Comparison of ENCODE assay signal across 23 cellular contexts in genomic region chr2:47239119-47239969, GRCh38.
DNase-seq lines count a peak whose midpoint lies in the region; ATAC-seq, FAIRE-seq and TF ChIP-seq lines count a peak whose summit lies in the region.
"Had no signal": no experiment of that assay in that cellular context is flagged by ENCODE, and none has a peak within 500 bp of the region (broad histone marks: within the 10 kb centered on the region; RNA-seq: fewer than 3 reads in every experiment).

No MANE protein-coding gene starts in this region.

- H3K27me3 ChIP-seq in H9 (ENCODE audit: insufficient read depth, low read length) (no peaks in the 10 kb centered on the region), astrocyte (ENCODE audit: insufficient read depth, low read length) (no peaks in the 10 kb centered on the region), mesenchymal stem cell (ENCODE audit: control insufficient read depth in 1 of 2, insufficient read depth in 1 of 2, low read length in 2 of 2) (peaks cover 0 to 4% of the 10 kb centered on the region in 2 experiments), lower lobe of right lung (ENCODE audit: low read depth) (no peaks in the 10 kb centered on the region)
- H3K27me3 ChIP-seq: tibial artery had no signal

- H3K79me1 ChIP-seq in H9 (ENCODE audit: insufficient read depth, low read depth, low read length, poor library complexity, severe bottlenecking) (no peaks in the 10 kb centered on the region), mesenchymal stem cell (replicated peaks; ENCODE audit: low read length, poor library complexity, severe bottlenecking) (peaks cover 1% of the 10 kb centered on the region)

- no peaks in the 10 kb centered on the region for H3K23me2 ChIP-seq in H9 (ENCODE audit: insufficient read length, low read depth, low read length, poor library complexity, severe bottlenecking)

- H3K56ac ChIP-seq in H9 (ENCODE audit: insufficient read length, low read depth, low read length): no peak overlapping the region

- H2BK5ac ChIP-seq in H9 (ENCODE audit: insufficient read length, low read length): no peak overlapping the region
- H2BK5ac ChIP-seq in mesenchymal stem cell (ENCODE audit: low read depth, low read length, poor library complexity, severe bottlenecking): no peak overlapping the region

- H3K9ac ChIP-seq in H9 (ENCODE audit: extremely low read depth, insufficient read length, low read length) (no peak overlapping the region), astrocyte (ENCODE audit: low read length) (no peak overlapping the region), mesenchymal stem cell (ENCODE audit: low read length) (no peak overlapping the region)

- H3K4ac ChIP-seq in H9 (ENCODE audit: low read depth, low read length) (no peak overlapping the region), mesenchymal stem cell (ENCODE audit: low read depth in 1 of 2, low read length in 2 of 2) (peak overlapping the region in 1 of 2 experiments; percentile 57)

- no peak for FAIRE-seq in astrocyte (lab: Jason Lieb, UNC)
- FAIRE-seq: bronchial epithelial cell had no signal

- no peak overlapping the region for H2AFZ ChIP-seq in H9 (ENCODE audit: low read length)
- H2AFZ ChIP-seq in astrocyte (ENCODE audit: low read depth, low read length): no peak overlapping the region
- no peak overlapping the region for H2AFZ ChIP-seq in mesenchymal stem cell (ENCODE audit: low read depth, low read length)

- no peak overlapping the region for H4K5ac ChIP-seq in H9 (ENCODE audit: insufficient read length, low read depth, low read length)

- peak overlapping the region; percentile 13 for H3K18ac ChIP-seq in H9 (ENCODE audit: insufficient read length, low read depth, low read length)
- H3K18ac ChIP-seq in mesenchymal stem cell (ENCODE audit: low read depth in 1 of 2, low read length in 2 of 2): peak overlapping the region in 1 of 2 experiments; percentile 69

- H2AK5ac ChIP-seq in H9 (ENCODE audit: insufficient read length, low read length) (no peak overlapping the region), mesenchymal stem cell (ENCODE audit: low read length, severe bottlenecking) (peak overlapping the region; percentile 69)

- H3K4me3 Mint-ChIP-seq in H9 (peak overlapping the region in 1 of 2 experiments; percentile 60; a peak in 3 of 5 replicates), astrocyte (ENCODE audit: unreplicated experiment) (peak overlapping the region; percentile 50)
- H3K4me3 Mint-ChIP-seq: dendritic cell treated with granulocyte-macrophage colony-stimulating factor and Interleukin-4, amounts not matched to agents 40 ng/mL and 50 ng/mL, for 4 days; naive thymus-derived CD8-positive, alpha-beta T cell had no signal

- H3K79me2 ChIP-seq in H9 (ENCODE audit: insufficient read depth, low read length) (no peaks in the 10 kb centered on the region), astrocyte (ENCODE audit: insufficient read depth, low read length) (no peaks in the 10 kb centered on the region)

- H2BK12ac ChIP-seq in H9 (ENCODE audit: insufficient read length, low read depth, low read length): no peak overlapping the region
- H2BK12ac ChIP-seq in mesenchymal stem cell (ENCODE audit: low read length in 2 of 2): no peak overlapping the region

- H3K36me3 Mint-ChIP-seq in H9 (ENCODE audit: insufficient read depth in 1 of 3, low read depth in 3 of 3) (no peaks in the 10 kb centered on the region; a peak in 1 of 7 replicates), astrocyte (ENCODE audit: low read depth, unreplicated experiment) (no peaks in the 10 kb centered on the region)
- H3K36me3 Mint-ChIP-seq: naive thymus-derived CD8-positive, alpha-beta T cell had no signal

- H4K8ac ChIP-seq in H9 (replicated peaks; ENCODE audit: insufficient read length, low read depth, low read length): no peak overlapping the region
- H4K8ac ChIP-seq in mesenchymal stem cell (ENCODE audit: low read length): no peak overlapping the region

- H3K9me3 ChIP-seq in H9 (ENCODE audit: control insufficient read depth, low read depth, low read length): no peaks in the 10 kb centered on the region
- H3K9me3 ChIP-seq in astrocyte (ENCODE audit: insufficient read depth, low read depth, low read length): no peaks in the 10 kb centered on the region
- no peaks in the 10 kb centered on the region for H3K9me3 ChIP-seq in mesenchymal stem cell (ENCODE audit: control insufficient read depth, low read length)
- no peaks in the 10 kb centered on the region for H3K9me3 ChIP-seq in lower lobe of right lung
- H3K9me3 ChIP-seq: tibial artery had no signal

- DNase-seq in H9 (no peak), NCI-H446 treated with DMSO at 0.1 percent for 48 hours (lab: John Stamatoyannopoulos, UW) (peak; percentile 47), astrocyte (ENCODE audit: low read depth) (no peak), mesenchymal stem cell (no peak), lower lobe of right lung (no peak), ecto neural progenitor cell (ENCODE audit: low spot score) (no peak)
- DNase-seq: activated CD4-positive, alpha-beta T cell treated with anti-CD3 and anti-CD28 coated beads, Interleukin-2, amount 50 U/mL, for 48 hours; activated effector memory CD4-positive, alpha-beta T cell treated with anti-CD3 and anti-CD28 coated beads, Interleukin-2, amount 50 U/mL, for 16 hours; DMS53; GOT3; hippocampal formation; Karpas-422; naive thymus-derived CD8-positive, alpha-beta T cell; NCI-H2029 treated with DMSO at 0.1 percent for 48 hours; NCI-H526 treated with DMSO at 0.1 percent for 48 hours; OCI-M1; stimulated activated CD4-positive, alpha-beta T cell treated with anti-CD3 and anti-CD28 coated beads, Interleukin-1b, Interleukin-23, amount 100 ng/mL, for 48 hours; stimulated activated naive CD4-positive, alpha-beta T cell; tibial artery had no signal

- peak overlapping the region; percentile 8 for H3K4me2 ChIP-seq in H9 (ENCODE audit: insufficient read depth, insufficient read length, low read length)
- H3K4me2 ChIP-seq in astrocyte (ENCODE audit: low read length): no peak overlapping the region
- H3K4me2 ChIP-seq in mesenchymal stem cell (ENCODE audit: low read length, poor library complexity, severe bottlenecking): no peak overlapping the region

- no peaks in the 10 kb centered on the region for H4K20me1 ChIP-seq in H9 (ENCODE audit: control insufficient read depth, insufficient read depth, insufficient read length)
- no peaks in the 10 kb centered on the region for H4K20me1 ChIP-seq in astrocyte (ENCODE audit: insufficient read depth, low read length)

- H3K4me1 Mint-ChIP-seq in H9 (peaks cover 47 to 53% of the 10 kb centered on the region in 2 experiments), astrocyte (ENCODE audit: low read depth, unreplicated experiment) (peaks cover 40% of the 10 kb centered on the region)
- H3K4me1 Mint-ChIP-seq: naive thymus-derived CD8-positive, alpha-beta T cell had no signal

- H3K14ac ChIP-seq in H9 (ENCODE audit: insufficient read depth, low read length) (no peak overlapping the region), mesenchymal stem cell (ENCODE audit: low read length in 2 of 2) (no peak overlapping the region)

- H3K27me3 Mint-ChIP-seq in H9 (ENCODE audit: low read depth) (peaks cover 15% of the 10 kb centered on the region), astrocyte (ENCODE audit: low read depth, unreplicated experiment) (peaks cover 5% of the 10 kb centered on the region)

- ATAC-seq in HG02588 (IDR thresholded peaks at IDR 0.05; ENCODE audit: unreplicated experiment): no peak
- ATAC-seq in lower lobe of right lung: no peak
- no peak for ATAC-seq in HG02938 (IDR thresholded peaks at IDR 0.05; ENCODE audit: unreplicated experiment)
- ATAC-seq: naive thymus-derived CD8-positive, alpha-beta T cell had no signal

- H3K27ac ChIP-seq in H9 (ENCODE audit: insufficient read length, low read depth, low read length) (no peak overlapping the region), astrocyte (ENCODE audit: low read depth, low read length) (no peak overlapping the region), mesenchymal stem cell (ENCODE audit: low read length, poor library complexity, severe bottlenecking) (no peak overlapping the region), lower lobe of right lung (no peak overlapping the region)
- H3K27ac ChIP-seq: tibial artery had no signal

- TF ChIP-seq CTCF in H9 (conservative IDR thresholded peaks at IDR 0.05) (no peak), astrocyte (IDR thresholded peaks at IDR 0.05; ENCODE audit: insufficient read depth, low read depth, low read length) (no peak), lower lobe of right lung (IDR thresholded peaks at IDR 0.05) (no peak)

- H3K4me1 ChIP-seq in H9 (ENCODE audit: insufficient read depth, low read length) (peaks cover 21% of the 10 kb centered on the region; the same call in 1 of the 2 replicates), astrocyte (ENCODE audit: insufficient read depth, low read length) (peaks cover 14% of the 10 kb centered on the region), mesenchymal stem cell (ENCODE audit: control insufficient read depth, insufficient read depth, low read depth, low read length) (peaks cover 19% of the 10 kb centered on the region), lower lobe of right lung (no peaks in the 10 kb centered on the region)

- intact Hi-C loops in lower lobe of right lung (cut with DNase I): no loop called here

- peak overlapping the region in 1 of 3 experiments; percentile 92; a peak in 2 of 7 replicates for H3K27ac Mint-ChIP-seq in H9
- H3K27ac Mint-ChIP-seq in astrocyte (ENCODE audit: unreplicated experiment): no peak overlapping the region
- H3K27ac Mint-ChIP-seq: dendritic cell treated with granulocyte-macrophage colony-stimulating factor and Interleukin-4, amounts not matched to agents 40 ng/mL and 50 ng/mL, for 4 days; naive thymus-derived CD8-positive, alpha-beta T cell had no signal

- no peak overlapping the region for H3K4me3 ChIP-seq in astrocyte (ENCODE audit: insufficient read depth, low read depth, low read length)
- no peak overlapping the region for H3K4me3 ChIP-seq in mesenchymal stem cell (ENCODE audit: insufficient read depth in 1 of 2, low read depth in 1 of 2, low read length in 2 of 2)
- H3K4me3 ChIP-seq in lower lobe of right lung: no peak overlapping the region
- H3K4me3 ChIP-seq: tibial artery had no signal

- no peak overlapping the region for H3K23ac ChIP-seq in H9 (ENCODE audit: insufficient read length, low read depth, low read length)
- no peak overlapping the region for H3K23ac ChIP-seq in mesenchymal stem cell (ENCODE audit: low read length in 2 of 2)

- H3K9me3 Mint-ChIP-seq in H9: no peaks in the 10 kb centered on the region
- H3K9me3 Mint-ChIP-seq in astrocyte (ENCODE audit: unreplicated experiment): no peaks in the 10 kb centered on the region
- H3K9me3 Mint-ChIP-seq: dendritic cell treated with granulocyte-macrophage colony-stimulating factor and Interleukin-4, amounts not matched to agents 40 ng/mL and 50 ng/mL, for 4 days; naive thymus-derived CD8-positive, alpha-beta T cell had no signal

- H3T11ph ChIP-seq in H9 (ENCODE audit: low read length): no peak overlapping the region

- no peaks in the 10 kb centered on the region for H3K36me3 ChIP-seq in astrocyte (ENCODE audit: insufficient read depth, low read length)
- no peaks in the 10 kb centered on the region for H3K36me3 ChIP-seq in mesenchymal stem cell (ENCODE audit: control insufficient read depth in 1 of 2, insufficient read depth in 2 of 2, low read depth in 1 of 2, low read length in 2 of 2)
- H3K36me3 ChIP-seq in lower lobe of right lung: no peaks in the 10 kb centered on the region
- H3K36me3 ChIP-seq: tibial artery had no signal

- no CpG with 5 or more reads among the region's 8 CpGs for WGBS in H9 (ENCODE audit: extremely low coverage, insufficient read length, low lambda C conversion rate)
- WGBS in mesenchymal stem cell: 29% methylated on average over 8 of the region's 8 CpGs

- no peak overlapping the region for H2BK120ac ChIP-seq in H9 (ENCODE audit: low read depth, low read length, poor library complexity, severe bottlenecking)
- H2BK120ac ChIP-seq in mesenchymal stem cell (ENCODE audit: low read depth, low read length): peak overlapping the region; percentile 39

- H4K91ac ChIP-seq in H9 (ENCODE audit: insufficient read length, low read depth, low read length) (no peak overlapping the region), mesenchymal stem cell (ENCODE audit: low read length) (no peak overlapping the region)

- H2BK20ac ChIP-seq in H9 (ENCODE audit: low read depth, low read length, poor library complexity, severe bottlenecking): no peak overlapping the region

- H2BK15ac ChIP-seq in H9 (ENCODE audit: low read depth, low read length): no peak overlapping the region
- no peak overlapping the region for H2BK15ac ChIP-seq in mesenchymal stem cell (ENCODE audit: low read depth, poor library complexity, severe bottlenecking)
